26 cellular contexts compared by ENCODE assay signal in genomic region chr9:79289856-79290255, GRCh38.
"Had no signal": no experiment of that assay in that cellular context is flagged by ENCODE, and none has a peak within 500 bp of the region (broad histone marks: within the 10 kb centered on the region; RNA-seq: fewer than 3 reads in every experiment).

No MANE protein-coding gene starts in this region.

- H3K4me1 ChIP-seq: adrenal gland, body of pancreas, breast epithelium, Peyer's patch had no signal

- H3K4me1 Mint-ChIP-seq: activated CD4-positive, alpha-beta T cell treated with anti-CD3 and anti-CD28 coated beads, Interleukin-2, amount 10 ng/mL, durations not matched to agents 24 days and 14 days had no signal

- H3K27me3 ChIP-seq: adrenal gland, body of pancreas, breast epithelium, Peyer's patch had no signal

- H3K9me3 Mint-ChIP-seq: activated CD4-positive, alpha-beta T cell treated with anti-CD3 and anti-CD28 coated beads, Interleukin-2, amount 10 ng/mL, durations not matched to agents 24 days and 14 days; activated CD8-positive, alpha-beta T cell treated with anti-CD3 and anti-CD28 coated beads for 36 hours; activated naive CD4-positive, alpha-beta T cell treated with anti-CD3 and anti-CD28 coated beads for 36 hours; activated T-cell treated with anti-CD3 and anti-CD28 coated beads, Interleukin-2, amount 50 U/mL, for 4 hours; activated T-helper 1 cell treated with anti-CD3 and anti-CD28 coated beads, Interleukin-12 subunit alpha, Interleukin-12 subunit beta, Interleukin-2, Interleukin-4 antibody, amounts not matched to agents 30 ng/mL and 10 ng/mL and 1 ng/mL, durations not matched to agents 14 hours and 24 hours and 36 hours; T-helper 1 cell treated with Interleukin-12 subunit alpha and Interleukin-12 subunit beta and Interleukin-4 antibody, amounts not matched to agents 30 μg/mL and 1 μg/mL, for 36 hours; T-helper 2 cell treated with Interferon-gamma antibody and Interleukin-4, amounts not matched to agents 5 μg/mL and 100 μg/mL, for 36 hours had no signal

- H3K9me3 ChIP-seq: adrenal gland, body of pancreas, breast epithelium, Peyer's patch had no signal

- DNase-seq: activated CD4-positive, alpha-beta T cell treated with anti-CD3 and anti-CD28 coated beads, Interleukin-2, amount 10 ng/mL, durations not matched to agents 24 days and 14 days; activated CD4-positive, alpha-beta T cell treated with anti-CD3 and anti-CD28 coated beads, Interleukin-2, amount 50 U/mL, for 4 hours; activated CD8-positive, alpha-beta T cell treated with anti-CD3 and anti-CD28 coated beads for 36 hours; activated gamma-delta T cell treated with Interleukin-2 at 50 U/mL for 16 hours; activated naive CD4-positive, alpha-beta T cell treated with anti-CD3 and anti-CD28 coated beads for 36 hours; activated T-cell treated with anti-CD3 and anti-CD28 coated beads for 4 hours; activated T-cell treated with anti-CD3 and anti-CD28 coated beads, Interleukin-2, amount 50 U/mL, for 4 hours; adrenal gland; body of pancreas; Karpas-422; NCI-H1105; NCI-H1417 treated with DMSO at 0.1 percent for 48 hours; NCI-H1694; NCI-H1930; NCI-H2081 treated with DMSO at 0.1 percent for 48 hours; NCI-H345; NCI-H524 treated with DMSO at 0.1 percent for 48 hours; Peyer's patch; RPMI8226; SIG-M5 had no signal

- H3K36me3 Mint-ChIP-seq: activated naive CD4-positive, alpha-beta T cell treated with anti-CD3 and anti-CD28 coated beads, Interleukin-2, amount 50 U/mL, for 72 hours had no signal

- H3K27me3 Mint-ChIP-seq: activated CD4-positive, alpha-beta T cell treated with anti-CD3 and anti-CD28 coated beads, Interleukin-2, amount 10 ng/mL, durations not matched to agents 24 days and 14 days; activated CD8-positive, alpha-beta T cell treated with anti-CD3 and anti-CD28 coated beads for 36 hours had no signal

- H3K36me3 ChIP-seq: adrenal gland, breast epithelium, Peyer's patch had no signal

- H3K4me3 ChIP-seq: adrenal gland, body of pancreas, breast epithelium, Peyer's patch had no signal

- H3K4me3 Mint-ChIP-seq: activated CD4-positive, alpha-beta T cell treated with anti-CD3 and anti-CD28 coated beads, Interleukin-2, amount 10 ng/mL, durations not matched to agents 24 days and 14 days; activated CD8-positive, alpha-beta T cell treated with anti-CD3 and anti-CD28 coated beads for 36 hours; activated naive CD4-positive, alpha-beta T cell treated with anti-CD3 and anti-CD28 coated beads for 36 hours; activated T-cell treated with anti-CD3 and anti-CD28 coated beads, Interleukin-2, amount 50 U/mL, for 4 hours; activated T-helper 1 cell treated with anti-CD3 and anti-CD28 coated beads, Interleukin-12 subunit alpha, Interleukin-12 subunit beta, Interleukin-2, Interleukin-4 antibody, amounts not matched to agents 30 ng/mL and 10 ng/mL and 1 ng/mL, durations not matched to agents 14 hours and 24 hours and 36 hours; T-helper 1 cell treated with Interleukin-12 subunit alpha and Interleukin-12 subunit beta and Interleukin-4 antibody, amounts not matched to agents 30 μg/mL and 1 μg/mL, for 36 hours; T-helper 2 cell treated with Interferon-gamma antibody and Interleukin-4, amounts not matched to agents 5 μg/mL and 100 μg/mL, for 36 hours had no signal

- ATAC-seq: activated CD8-positive, alpha-beta T cell treated with anti-CD3 and anti-CD28 coated beads for 36 hours; activated naive CD4-positive, alpha-beta T cell treated with anti-CD3 and anti-CD28 coated beads, Interleukin-2, amount 50 U/mL, for 72 hours; activated T-cell treated with anti-CD3 and anti-CD28 coated beads, Interleukin-2, amount 50 U/mL, for 4 hours; body of pancreas; Right ventricle myocardium inferior had no signal

- H3K27ac Mint-ChIP-seq: activated CD4-positive, alpha-beta T cell treated with anti-CD3 and anti-CD28 coated beads, Interleukin-2, amount 10 ng/mL, durations not matched to agents 24 days and 14 days; activated CD8-positive, alpha-beta T cell treated with anti-CD3 and anti-CD28 coated beads for 36 hours; activated naive CD4-positive, alpha-beta T cell treated with anti-CD3 and anti-CD28 coated beads for 36 hours; activated naive CD4-positive, alpha-beta T cell treated with anti-CD3 and anti-CD28 coated beads, Interleukin-2, amount 50 U/mL, for 72 hours; activated T-helper 1 cell treated with anti-CD3 and anti-CD28 coated beads, Interleukin-12 subunit alpha, Interleukin-12 subunit beta, Interleukin-2, Interleukin-4 antibody, amounts not matched to agents 30 ng/mL and 10 ng/mL and 1 ng/mL, durations not matched to agents 14 hours and 24 hours and 36 hours; T-helper 1 cell treated with Interleukin-12 subunit alpha and Interleukin-12 subunit beta and Interleukin-4 antibody, amounts not matched to agents 30 μg/mL and 1 μg/mL, for 36 hours; T-helper 2 cell treated with Interferon-gamma antibody and Interleukin-4, amounts not matched to agents 5 μg/mL and 100 μg/mL, for 36 hours had no signal

- H3K27ac ChIP-seq: adrenal gland, body of pancreas, breast epithelium, Peyer's patch had no signal
